In the genomic region with DNA sequence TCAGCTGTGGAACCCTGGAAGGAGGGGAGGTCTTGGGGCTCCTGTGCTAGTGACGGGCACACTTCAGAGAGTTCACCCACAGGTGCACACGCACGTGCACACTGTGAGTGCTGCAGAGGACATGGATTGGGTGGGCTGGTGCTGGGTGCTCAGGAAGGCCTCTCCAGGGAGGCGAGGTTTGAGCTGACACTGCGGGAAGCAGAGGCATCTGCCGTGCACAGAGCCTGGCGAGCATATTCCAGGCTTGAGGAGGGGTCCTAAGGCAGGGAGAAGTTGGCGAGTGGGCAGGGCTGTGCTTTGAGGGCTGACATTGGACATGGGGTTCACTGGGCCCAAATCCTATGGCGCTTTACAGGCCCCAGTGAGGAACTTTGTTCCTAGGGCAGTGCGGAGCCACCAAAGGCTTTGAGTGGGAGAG, we compare ENCODE assay signal across 17 cellular contexts. TPM values are rescaled to one million over a fixed set of nuclear protein-coding genes. Genes with fewer than 3 reads are reported as not detected.
DNase-seq lines count a peak whose midpoint lies in the region; ATAC-seq, FAIRE-seq and TF ChIP-seq lines count a peak whose summit lies in the region.
"Had no signal": no experiment of that assay in that cellular context is flagged by ENCODE, and none has a peak within 500 bp of the region (broad histone marks: within the 10 kb centered on the region; RNA-seq: fewer than 3 reads in every experiment).

No MANE protein-coding gene starts in this region.

- H2AFZ ChIP-seq in HepG2 (ENCODE audit: low read length) = no peak overlapping the region
- no peak overlapping the region for H2AFZ ChIP-seq in trophoblast cell (ENCODE audit: insufficient read depth, low read length, poor library complexity)
- H2AFZ ChIP-seq: GM23248 had no signal

- no peak overlapping the region for H3K23ac ChIP-seq in trophoblast cell (ENCODE audit: low read length)

- H4K20me1 ChIP-seq in HepG2 (ENCODE audit: insufficient read depth, low read length) = no peaks in the 10 kb centered on the region

- H3K4me3 Mint-ChIP-seq in activated naive CD4-positive, alpha-beta T cell treated with anti-CD3 and anti-CD28 coated beads, Interleukin-2, amount 10 ng/mL, durations not matched to agents 7 days and 5 days = no peak overlapping the region
- no peak overlapping the region for H3K4me3 Mint-ChIP-seq in activated naive CD4-positive, alpha-beta T cell treated with anti-CD3 and anti-CD28 coated beads for 36 hours
- H3K4me3 Mint-ChIP-seq: CD4-positive, CD25-positive, alpha-beta regulatory T cell had no signal

- H3K9me3 Mint-ChIP-seq in activated naive CD4-positive, alpha-beta T cell treated with anti-CD3 and anti-CD28 coated beads, Interleukin-2, amount 10 ng/mL, durations not matched to agents 7 days and 5 days = peaks cover 4% of the 10 kb centered on the region
- H3K9me3 Mint-ChIP-seq in activated naive CD4-positive, alpha-beta T cell treated with anti-CD3 and anti-CD28 coated beads for 36 hours = no peaks in the 10 kb centered on the region
- H3K9me3 Mint-ChIP-seq: CD4-positive, CD25-positive, alpha-beta regulatory T cell had no signal

- intact Hi-C loops in activated naive CD4-positive, alpha-beta T cell treated with anti-CD3 and anti-CD28 coated beads for 36 hours (cut with micrococcal nuclease) = no loop called here
- intact Hi-C loops in right lobe of liver (cut with DNase I) (loop anchor here in 1 of 2 donors (10.0 kb wide), 1 partner anchor 103 kb away; no protein-coding TSS in a partner anchor), HepG2 (cut with micrococcal nuclease; ENCODE audit: unreplicated experiment) (no loop called here), spleen (cut with DNase I; ENCODE audit: low total_unique reads) (no loop called here)

- TF ChIP-seq RAD21 in HepG2 (CRISPR knock-in tag; IDR thresholded peaks at IDR 0.05) = no peak

- peaks cover 65% of the 10 kb centered on the region for H3K36me3 Mint-ChIP-seq in activated naive CD4-positive, alpha-beta T cell treated with anti-CD3 and anti-CD28 coated beads, Interleukin-2, amount 10 ng/mL, durations not matched to agents 7 days and 5 days
- peaks cover 49% of the 10 kb centered on the region for H3K36me3 Mint-ChIP-seq in activated naive CD4-positive, alpha-beta T cell treated with anti-CD3 and anti-CD28 coated beads for 36 hours (ENCODE audit: low read depth)

- H3K9me3 ChIP-seq in right lobe of liver (no peaks in the 10 kb centered on the region), HepG2 (ENCODE audit: low read length) (no peaks in the 10 kb centered on the region), trophoblast cell (ENCODE audit: insufficient read depth, low read depth, low read length) (peaks cover 7% of the 10 kb centered on the region), spleen (no peaks in the 10 kb centered on the region)
- H3K9me3 ChIP-seq: BLaER1 treated with 17β-estradiol and CSF1 and Interleukin-3, amounts not matched to agents 10 nM and 100 nM had no signal

- CTCF ChIA-PET in activated naive CD4-positive, alpha-beta T cell treated with anti-CD3 and anti-CD28 coated beads, Interleukin-2, amount 10 ng/mL, durations not matched to agents 7 days and 5 days (lab: Charles Lee) = interaction anchor here (1.0 kb wide), 1 partner anchor 16 kb away, joined by 3 read pairs; no protein-coding TSS in a partner anchor
- CTCF ChIA-PET in activated naive CD4-positive, alpha-beta T cell treated with anti-CD3 and anti-CD28 coated beads for 36 hours (lab: Charles Lee) = interaction anchor here (0.5 to 1.0 kb wide), 3 partner anchors 8 to 589 kb away, joined by 3 to 4 read pairs (median 4); no protein-coding TSS in a partner anchor
- CTCF ChIA-PET in HepG2 (lab: Yijun Ruan, JAX; ENCODE audit: low intra/inter-chr PET ratio, low total read pairs) = no interaction called here

- no peak overlapping the region for H3K4ac ChIP-seq in trophoblast cell (ENCODE audit: low read depth, low read length)

- no peaks in the 10 kb centered on the region for H3K4me1 Mint-ChIP-seq in activated naive CD4-positive, alpha-beta T cell treated with anti-CD3 and anti-CD28 coated beads, Interleukin-2, amount 10 ng/mL, durations not matched to agents 7 days and 5 days
- H3K4me1 Mint-ChIP-seq in activated naive CD4-positive, alpha-beta T cell treated with anti-CD3 and anti-CD28 coated beads for 36 hours (ENCODE audit: low read depth) = no peaks in the 10 kb centered on the region

- POLR2A ChIA-PET in HepG2 (lab: Yijun Ruan, JAX) = no interaction called here

- H3K4me2 ChIP-seq in HepG2 (ENCODE audit: low read depth, low read length) = no peak overlapping the region
- no peak overlapping the region for H3K4me2 ChIP-seq in trophoblast cell (ENCODE audit: low read length)
- H3K4me2 ChIP-seq: BLaER1 treated with 17β-estradiol and CSF1 and Interleukin-3, amounts not matched to agents 10 nM and 100 nM had no signal

- no CpG with 5 or more reads among the region's 10 CpGs for WGBS in right lobe of liver (ENCODE audit: insufficient coverage, low coverage, low lambda C conversion rate, missing lambda C conversion rate)
- WGBS in HepG2 (ENCODE audit: low lambda C conversion rate) = 97% methylated on average over 10 of the region's 10 CpGs
- WGBS in trophoblast cell (ENCODE audit: extremely low coverage, insufficient coverage, insufficient read length) = no CpG with 5 or more reads among the region's 10 CpGs
- WGBS in spleen, 5 donors = 94 to 97% (median 95%) methylated on average over 9 to 10 of the region's 10 CpGs

- H2AK5ac ChIP-seq in trophoblast cell (ENCODE audit: low read length) = no peak overlapping the region

- H3K79me1 ChIP-seq in trophoblast cell (ENCODE audit: low read length) = no peaks in the 10 kb centered on the region

- H3K4me1 ChIP-seq in right lobe of liver = no peaks in the 10 kb centered on the region
- peaks cover 11% of the 10 kb centered on the region for H3K4me1 ChIP-seq in HepG2 (ENCODE audit: insufficient read depth, low read length)
- H3K4me1 ChIP-seq in trophoblast cell (ENCODE audit: control insufficient read depth in 1 of 2, insufficient read depth in 2 of 2, low read length in 2 of 2) = peaks cover 0 to 2% of the 10 kb centered on the region in 2 experiments
- peaks cover 0 to 17% (median 5%) of the 10 kb centered on the region in 6 donors for H3K4me1 ChIP-seq in spleen

- ATAC-seq in right lobe of liver (no peak), HepG2 (no peak)
- ATAC-seq: GM12878, HCT116 had no signal

- TF ChIP-seq POLR2A in right lobe of liver (IDR thresholded peaks at IDR 0.05) (no peak), HepG2 (IDR thresholded peaks at IDR 0.05; ENCODE audit: insufficient read depth in 1 of 2, low read depth in 2 of 2, low read length in 2 of 2) (no peak), spleen (IDR thresholded peaks at IDR 0.05) (no peak)

- no peak overlapping the region for H3K14ac ChIP-seq in trophoblast cell (ENCODE audit: low read length)

- TF ChIP-seq EP300 in HepG2 (IDR thresholded peaks at IDR 0.05; ENCODE audit: low read depth in 2 of 2, low read length in 2 of 2) = no peak
- TF ChIP-seq EP300 in HepG2 (CRISPR knock-in tag; IDR thresholded peaks at IDR 0.05; ENCODE audit: borderline replicate concordance) = no peak

- TF ChIP-seq CTCF in right lobe of liver (IDR thresholded peaks at IDR 0.05) (no peak), HepG2 (CRISPR knock-in tag; IDR thresholded peaks at IDR 0.05) (no peak), spleen (IDR thresholded peaks at IDR 0.05 in 8 of 11, conservative IDR thresholded peaks at IDR 0.05 in 3 of 11) (no peak)

- no peak overlapping the region for H4K8ac ChIP-seq in trophoblast cell (ENCODE audit: low read depth, low read length)

- H3K79me2 ChIP-seq in HepG2 (ENCODE audit: insufficient read depth, low read length) (no peaks in the 10 kb centered on the region), trophoblast cell (ENCODE audit: control insufficient read depth, insufficient read depth, low read length, poor library complexity) (no peaks in the 10 kb centered on the region)

- no peak overlapping the region for H3K27ac ChIP-seq in right lobe of liver
- H3K27ac ChIP-seq in HepG2 (ENCODE audit: extremely low read length, insufficient read depth, low read length) = no peak overlapping the region
- H3K27ac ChIP-seq in trophoblast cell (ENCODE audit: low read depth, low read length) = no peak overlapping the region
- no peak overlapping the region for H3K27ac ChIP-seq in spleen
- H3K27ac ChIP-seq: BLaER1 treated with 17β-estradiol and CSF1 and Interleukin-3, amounts not matched to agents 10 nM and 100 nM; GM23248 had no signal

- no peak overlapping the region for H2BK5ac ChIP-seq in trophoblast cell (ENCODE audit: low read depth, low read length, poor library complexity)

- H3K4me3 ChIP-seq in right lobe of liver (no peak overlapping the region), HepG2 (replicated peaks in 1 of 3; ENCODE audit: insufficient read depth in 1 of 3, low read depth in 2 of 3, low read length in 3 of 3) (no peak overlapping the region), trophoblast cell (ENCODE audit: low read depth, low read length) (peak overlapping the region; percentile 18), spleen (no peak overlapping the region)
- H3K4me3 ChIP-seq: BLaER1 treated with 17β-estradiol and CSF1 and Interleukin-3, amounts not matched to agents 10 nM and 100 nM; GM12878; GM23248 had no signal

- H4K91ac ChIP-seq in trophoblast cell (ENCODE audit: low read depth, low read length) = no peak overlapping the region

- no peaks in the 10 kb centered on the region for H3K27me3 ChIP-seq in right lobe of liver
- H3K27me3 ChIP-seq in HepG2 (ENCODE audit: control insufficient read depth in 1 of 2, insufficient read depth in 2 of 2, low read length in 2 of 2) = no peaks in the 10 kb centered on the region
- no peaks in the 10 kb centered on the region for H3K27me3 ChIP-seq in trophoblast cell (ENCODE audit: insufficient read depth, low read length)
- H3K27me3 ChIP-seq in spleen (replicated peaks in 1 of 7) = no peaks in the 10 kb centered on the region
- H3K27me3 ChIP-seq: BLaER1 treated with 17β-estradiol and CSF1 and Interleukin-3, amounts not matched to agents 10 nM and 100 nM had no signal

- no peaks in the 10 kb centered on the region for H3K27me3 Mint-ChIP-seq in activated naive CD4-positive, alpha-beta T cell treated with anti-CD3 and anti-CD28 coated beads, Interleukin-2, amount 10 ng/mL, durations not matched to agents 7 days and 5 days
- no peaks in the 10 kb centered on the region for H3K27me3 Mint-ChIP-seq in activated naive CD4-positive, alpha-beta T cell treated with anti-CD3 and anti-CD28 coated beads for 36 hours (ENCODE audit: low read depth)
- H3K27me3 Mint-ChIP-seq: CD4-positive, CD25-positive, alpha-beta regulatory T cell had no signal

- H3K9ac ChIP-seq in HepG2 (ENCODE audit: insufficient read depth, low read depth, low read length) (no peak overlapping the region), trophoblast cell (ENCODE audit: low read length) (no peak overlapping the region)
- H3K9ac ChIP-seq: BLaER1 treated with 17β-estradiol and CSF1 and Interleukin-3, amounts not matched to agents 10 nM and 100 nM; GM23248 had no signal

- in situ Hi-C loops in HepG2 (cut with HindIII; ENCODE audit: extremely low pct_ligation_motif_present, low pct_unique_long_range_greater_than_20kb) = no loop called here

- peak; percentile 5 for DNase-seq in activated naive CD4-positive, alpha-beta T cell treated with anti-CD3 and anti-CD28 coated beads, Interleukin-2, amount 10 ng/mL, durations not matched to agents 7 days and 5 days
- DNase-seq in activated naive CD4-positive, alpha-beta T cell treated with anti-CD3 and anti-CD28 coated beads for 36 hours = no peak
- DNase-seq in right lobe of liver (peak in 2 of 3 donors; percentile 9 to 39), HepG2 (ENCODE audit: low spot score) (no peak), trophoblast cell (no peak), spleen (no peak)
- DNase-seq in stimulated activated naive CD4-positive, alpha-beta T cell (lab: John Stamatoyannopoulos, UW) = no peak
- DNase-seq: 8988T; AML-193; CD4-positive, CD25-positive, alpha-beta regulatory T cell; GM23248 had no signal

- no peak overlapping the region for H2BK12ac ChIP-seq in trophoblast cell (ENCODE audit: low read length)

- FAIRE-seq in HepG2 (lab: Jason Lieb, UNC) = no peak
- FAIRE-seq: GM12878, H54, HTR-8/SVneo had no signal

- no TSS peak for BruUV-seq in HepG2 (replicated peaks; lab: Mats Ljungman, UMichigan)

- H3K36me3 ChIP-seq in right lobe of liver (peaks cover 0 to 40% (median 11%) of the 10 kb centered on the region in 4 donors), HepG2 (replicated peaks in 1 of 2; ENCODE audit: control insufficient read depth in 1 of 2, insufficient read depth in 2 of 2, low read length in 2 of 2) (peaks cover 20 to 65% of the 10 kb centered on the region in 2 experiments), trophoblast cell (ENCODE audit: control insufficient read depth in 1 of 2, insufficient read depth in 2 of 2, low read length in 2 of 2) (peaks cover 74 to 77% of the 10 kb centered on the region in 2 experiments), spleen (peaks cover 2 to 100% (median 86%) of the 10 kb centered on the region in 6 donors)

- no peak overlapping the region for H2BK120ac ChIP-seq in trophoblast cell (ENCODE audit: insufficient read depth, low read length, poor library complexity)

- H4K12ac ChIP-seq in trophoblast cell (ENCODE audit: low read depth, low read length) = no peak overlapping the region

- H3K18ac ChIP-seq in trophoblast cell (ENCODE audit: low read length) = no peak overlapping the region

- H3K27ac Mint-ChIP-seq in activated naive CD4-positive, alpha-beta T cell treated with anti-CD3 and anti-CD28 coated beads, Interleukin-2, amount 10 ng/mL, durations not matched to agents 7 days and 5 days = peak overlapping the region; percentile 24
- H3K27ac Mint-ChIP-seq in activated naive CD4-positive, alpha-beta T cell treated with anti-CD3 and anti-CD28 coated beads for 36 hours = no peak overlapping the region
- H3K27ac Mint-ChIP-seq: CD4-positive, CD25-positive, alpha-beta regulatory T cell had no signal

RNA-seq across cellular contexts. Expression of a gene that starts 25.6 kb away (rescaled TPM):
- not detected for total RNA-seq in activated naive CD4-positive, alpha-beta T cell treated with anti-CD3 and anti-CD28 coated beads for 36 hours
- under 1 TPM in 5 of 6 experiments, not detected in 1; 0.26 to 0.55 (median 0.44) TPM for total RNA-seq in right lobe of liver
- total RNA-seq in HepG2 (2016; rRNA removed; fragmentation: Illumina TruSeq; extraction: Trizol) = 0.04 TPM in 1 of 2 replicates, not detected in the other
- not detected in 2 replicates for total RNA-seq in HepG2 (2016; cell fraction: cytosol; rRNA removed; fragmentation: Illumina TruSeq; extraction: Trizol; ENCODE audit: low read depth)
- total RNA-seq in HepG2 (2016; cell fraction: insoluble cytoplasmic fraction; rRNA removed; fragmentation: Illumina TruSeq; extraction: Trizol) = 0.06 TPM in 1 of 2 replicates, not detected in the other
- not detected in 2 replicates for total RNA-seq in HepG2 (2016; cell fraction: membrane; rRNA removed; fragmentation: Illumina TruSeq; extraction: Trizol)
- not detected in 2 replicates for total RNA-seq in HepG2 (2016; cell fraction: nucleus; rRNA removed; fragmentation: Illumina TruSeq; extraction: Trizol)
- not detected in 2 replicates for polyA plus RNA-seq in HepG2 (2011; rRNA removed)
- not detected in 2 replicates for polyA plus RNA-seq in HepG2 (2011; cell fraction: cytosol; rRNA removed)
- not detected in 2 replicates for polyA plus RNA-seq in HepG2 (2011; cell fraction: nucleus; rRNA removed)
- polyA plus RNA-seq in HepG2 (2012) = not detected in 2 replicates
- polyA plus RNA-seq in HepG2 (2016; cell fraction: cytosol; fragmentation: Illumina TruSeq; extraction: Trizol; ENCODE audit: low read depth) = not detected in 2 replicates
- not detected in 2 replicates for polyA plus RNA-seq in HepG2 (2016; cell fraction: insoluble cytoplasmic fraction; fragmentation: Illumina TruSeq; extraction: Trizol; ENCODE audit: low read depth)
- not detected in 2 replicates for polyA plus RNA-seq in HepG2 (2016; cell fraction: membrane; fragmentation: Illumina TruSeq; extraction: Trizol; ENCODE audit: low read depth)
- polyA plus RNA-seq in HepG2 (2016; cell fraction: nucleus; fragmentation: Illumina TruSeq; extraction: Trizol; ENCODE audit: insufficient read depth, low read depth) = not detected in 2 replicates
- polyA minus RNA-seq in HepG2 (2011; rRNA and poly(A)+ RNA removed; ENCODE audit: low replicate concordance) = not detected in 2 replicates
- not detected in 2 replicates for polyA minus RNA-seq in HepG2 (2011; cell fraction: cytosol; rRNA and poly(A)+ RNA removed)
- not detected in 2 replicates for polyA minus RNA-seq in HepG2 (2011; cell fraction: nucleus; rRNA and poly(A)+ RNA removed)
- 13.4 and 13.9 TPM in 2 replicates for polyA plus RNA-seq in trophoblast cell (2013)
- 1 to 10 TPM; 1.7 to 4.4 (median 2.6) TPM for total RNA-seq in spleen
- 1 to 10 TPM in 2 of 3 donors, under 1 TPM in 1; 0.46 to 1.2 (median 1.1) TPM for polyA plus RNA-seq in spleen
- total RNA-seq: CD4-positive, CD25-positive, alpha-beta regulatory T cell had no signal
- polyA plus RNA-seq: CD4-positive, CD25-positive, alpha-beta regulatory T cell had no signal

RNA-seq across cellular contexts. Expression of a gene that starts 40.8 kb away (rescaled TPM):
- total RNA-seq in activated naive CD4-positive, alpha-beta T cell treated with anti-CD3 and anti-CD28 coated beads for 36 hours = 10 to 100 TPM; 87.4 to 89.2 TPM
- 10 to 100 TPM; 23.9 to 47.8 (median 36.0) TPM for total RNA-seq in right lobe of liver
- 38.2 and 41.6 TPM in 2 replicates for total RNA-seq in HepG2 (2016; rRNA removed; fragmentation: Illumina TruSeq; extraction: Trizol)
- 6.6 and 9.3 TPM in 2 replicates for total RNA-seq in HepG2 (2016; cell fraction: cytosol; rRNA removed; fragmentation: Illumina TruSeq; extraction: Trizol; ENCODE audit: low read depth)
- total RNA-seq in HepG2 (2016; cell fraction: insoluble cytoplasmic fraction; rRNA removed; fragmentation: Illumina TruSeq; extraction: Trizol) = 33.6 and 40.9 TPM in 2 replicates
- total RNA-seq in HepG2 (2016; cell fraction: membrane; rRNA removed; fragmentation: Illumina TruSeq; extraction: Trizol) = 12.2 and 12.3 TPM in 2 replicates
- total RNA-seq in HepG2 (2016; cell fraction: nucleus; rRNA removed; fragmentation: Illumina TruSeq; extraction: Trizol) = 31.3 and 44.2 TPM in 2 replicates
- polyA plus RNA-seq in HepG2 (2011; rRNA removed) = 67.9 and 68.5 TPM in 2 replicates
- polyA plus RNA-seq in HepG2 (2011; cell fraction: cytosol; rRNA removed) = 52.3 and 70.1 TPM in 2 replicates
- 118 and 133 TPM in 2 replicates for polyA plus RNA-seq in HepG2 (2011; cell fraction: nucleus; rRNA removed)
- polyA plus RNA-seq in HepG2 (2012) = 33.2 and 36.7 TPM in 2 replicates
- 3.4 and 4.4 TPM in 2 replicates for polyA plus RNA-seq in HepG2 (2016; cell fraction: cytosol; fragmentation: Illumina TruSeq; extraction: Trizol; ENCODE audit: low read depth)
- 45.7 and 54.9 TPM in 2 replicates for polyA plus RNA-seq in HepG2 (2016; cell fraction: insoluble cytoplasmic fraction; fragmentation: Illumina TruSeq; extraction: Trizol; ENCODE audit: low read depth)
- polyA plus RNA-seq in HepG2 (2016; cell fraction: membrane; fragmentation: Illumina TruSeq; extraction: Trizol; ENCODE audit: low read depth) = 6.8 and 8.2 TPM in 2 replicates
- 82.9 and 89.8 TPM in 2 replicates for polyA plus RNA-seq in HepG2 (2016; cell fraction: nucleus; fragmentation: Illumina TruSeq; extraction: Trizol; ENCODE audit: insufficient read depth, low read depth)
- 92.2 and 144 TPM in 2 replicates for polyA minus RNA-seq in HepG2 (2011; rRNA and poly(A)+ RNA removed; ENCODE audit: low replicate concordance)
- polyA minus RNA-seq in HepG2 (2011; cell fraction: cytosol; rRNA and poly(A)+ RNA removed) = 26.7 and 26.9 TPM in 2 replicates
- polyA minus RNA-seq in HepG2 (2011; cell fraction: nucleus; rRNA and poly(A)+ RNA removed) = 63.0 and 66.9 TPM in 2 replicates
- 49.7 and 52.0 TPM in 2 replicates for polyA plus RNA-seq in trophoblast cell (2013)
- total RNA-seq in spleen = 10 to 100 TPM; 61.1 to 87.3 (median 74.2) TPM
- 10 to 100 TPM; 26.5 to 67.5 (median 29.8) TPM for polyA plus RNA-seq in spleen

RNA-seq across cellular contexts. Expression of a gene that starts 41.0 kb away (rescaled TPM):
- total RNA-seq in activated naive CD4-positive, alpha-beta T cell treated with anti-CD3 and anti-CD28 coated beads for 36 hours = not detected
- not detected for total RNA-seq in right lobe of liver
- total RNA-seq in HepG2 (2016; rRNA removed; fragmentation: Illumina TruSeq; extraction: Trizol) = not detected in 2 replicates
- total RNA-seq in HepG2 (2016; cell fraction: cytosol; rRNA removed; fragmentation: Illumina TruSeq; extraction: Trizol; ENCODE audit: low read depth) = not detected in 2 replicates
- total RNA-seq in HepG2 (2016; cell fraction: insoluble cytoplasmic fraction; rRNA removed; fragmentation: Illumina TruSeq; extraction: Trizol) = not detected in 2 replicates
- not detected in 2 replicates for total RNA-seq in HepG2 (2016; cell fraction: membrane; rRNA removed; fragmentation: Illumina TruSeq; extraction: Trizol)
- not detected in 2 replicates for total RNA-seq in HepG2 (2016; cell fraction: nucleus; rRNA removed; fragmentation: Illumina TruSeq; extraction: Trizol)
- polyA plus RNA-seq in HepG2 (2011; rRNA removed) = not detected in 2 replicates
- polyA plus RNA-seq in HepG2 (2011; cell fraction: cytosol; rRNA removed) = not detected in 2 replicates
- polyA plus RNA-seq in HepG2 (2011; cell fraction: nucleus; rRNA removed) = not detected in 2 replicates
- polyA plus RNA-seq in HepG2 (2012) = not detected in 2 replicates
- not detected in 2 replicates for polyA plus RNA-seq in HepG2 (2016; cell fraction: cytosol; fragmentation: Illumina TruSeq; extraction: Trizol; ENCODE audit: low read depth)
- not detected in 2 replicates for polyA plus RNA-seq in HepG2 (2016; cell fraction: insoluble cytoplasmic fraction; fragmentation: Illumina TruSeq; extraction: Trizol; ENCODE audit: low read depth)
- polyA plus RNA-seq in HepG2 (2016; cell fraction: membrane; fragmentation: Illumina TruSeq; extraction: Trizol; ENCODE audit: low read depth) = not detected in 2 replicates
- polyA plus RNA-seq in HepG2 (2016; cell fraction: nucleus; fragmentation: Illumina TruSeq; extraction: Trizol; ENCODE audit: insufficient read depth, low read depth) = not detected in 2 replicates
- 0.02 TPM in 1 of 2 replicates, not detected in the other for polyA minus RNA-seq in HepG2 (2011; rRNA and poly(A)+ RNA removed; ENCODE audit: low replicate concordance)
- polyA minus RNA-seq in HepG2 (2011; cell fraction: cytosol; rRNA and poly(A)+ RNA removed) = not detected in 2 replicates
- polyA minus RNA-seq in HepG2 (2011; cell fraction: nucleus; rRNA and poly(A)+ RNA removed) = not detected in 2 replicates
- polyA plus RNA-seq in trophoblast cell (2013) = 0.01 TPM in 1 of 2 replicates, not detected in the other
- total RNA-seq in spleen = not detected
- under 1 TPM in 1 of 3 donors, not detected in 2; 0.03 TPM for polyA plus RNA-seq in spleen
- total RNA-seq: CD4-positive, CD25-positive, alpha-beta regulatory T cell; Daoy; GM12878; GM23248 had no signal
- polyA plus RNA-seq: CD4-positive, CD25-positive, alpha-beta regulatory T cell; GM12878; GM23248 had no signal

Comparison
In these comparisons a context has a peak if more than half of its experiments do, and no peak if none do; other contexts are left out.
1. DNase-seq: peak in activated naive CD4-positive, alpha-beta T cell treated with anti-CD3 and anti-CD28 coated beads, Interleukin-2, amount 10 ng/mL, durations not matched to agents 7 days and 5 days (single experiment) and right lobe of liver (2 of 3); none in activated naive CD4-positive, alpha-beta T cell treated with anti-CD3 and anti-CD28 coated beads for 36 hours (single experiment), HepG2 (single experiment), trophoblast cell (0 of 2), spleen (single experiment) and stimulated activated naive CD4-positive, alpha-beta T cell (0 of 6).